ENCODE assay signal across 17 cellular contexts in the genomic region with DNA sequence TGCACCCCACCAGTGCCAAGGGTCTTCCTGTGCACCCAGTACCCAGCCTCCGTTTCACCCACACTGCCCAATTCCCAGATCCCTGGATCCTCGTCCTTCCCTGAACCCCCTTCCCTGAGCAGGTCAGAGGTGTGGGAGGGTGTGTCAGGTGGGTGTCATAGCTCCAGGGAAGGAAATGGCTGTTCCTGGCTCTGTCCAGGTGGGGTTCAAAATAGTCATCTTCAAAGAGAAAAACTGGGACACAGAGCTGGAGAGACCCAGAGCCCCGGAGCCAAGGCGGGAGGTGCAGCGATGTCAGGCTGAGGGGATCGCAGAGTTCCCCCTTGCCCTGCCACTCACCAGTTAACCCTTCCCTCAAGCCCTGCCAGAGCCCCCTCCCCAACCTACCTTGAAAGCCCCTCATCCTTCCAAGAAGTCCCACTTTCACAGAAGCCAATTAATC. TPM values are rescaled to one million over a fixed set of nuclear protein-coding genes. Genes with fewer than 3 reads are reported as not detected.
DNase-seq lines count a peak whose midpoint lies in the region; FAIRE-seq and TF ChIP-seq lines count a peak whose summit lies in the region.
"Had no signal": no experiment of that assay in that cellular context is flagged by ENCODE, and none has a peak within 500 bp of the region (broad histone marks: within the 10 kb centered on the region; RNA-seq: fewer than 3 reads in every experiment).

No MANE protein-coding gene starts in this region.

- DNase-seq in dorsolateral prefrontal cortex (no peak), AML-193 (lab: John Stamatoyannopoulos, UW) (no peak), RPMI8226 (no peak), NCI-H1048 (lab: John Stamatoyannopoulos, UW) (no peak), D721Med (ENCODE audit: insufficient read length, low spot score) (no peak)
- DNase-seq: amniotic stem cell; CD8-positive, alpha-beta memory T cell; KG1; naive thymus-derived CD4-positive, alpha-beta T cell; NCI-H2171 treated with DMSO at 0.1 percent for 48 hours; stimulated activated CD4-positive, alpha-beta T cell treated with anti-CD3 and anti-CD28 coated beads, Interleukin-15, amount 100 ng/mL, for 24 hours had no signal

- peaks cover 43 to 51% (median 48%) of the 10 kb centered on the region in 11 experiments for H3K27me3 ChIP-seq in BLaER1 treated with 17β-estradiol and CSF1 and Interleukin-3, amounts not matched to agents 10 nM and 100 nM
- no peaks in the 10 kb centered on the region for H3K27me3 ChIP-seq in Loucy (ENCODE audit: insufficient read depth, low read length, poor library complexity, severe bottlenecking)
- peaks cover 0 to 4% (median 0%) of the 10 kb centered on the region in 45 donors for H3K27me3 ChIP-seq in dorsolateral prefrontal cortex

- H3K9me3 Mint-ChIP-seq in nephron, result no peaks in the 10 kb centered on the region
- H3K9me3 Mint-ChIP-seq: CD8-positive, alpha-beta memory T cell; naive thymus-derived CD4-positive, alpha-beta T cell had no signal

- no peaks in the 10 kb centered on the region for H3K9me2 ChIP-seq in Loucy (replicated peaks; ENCODE audit: low read depth, low read length)

- peak overlapping the region; percentile 79 to 84 (median 82) for H3K4me3 Mint-ChIP-seq in nephron
- H3K4me3 Mint-ChIP-seq: CD8-positive, alpha-beta memory T cell had no signal

- H3K36me3 Mint-ChIP-seq in nephron (ENCODE audit: low read depth), result peaks cover 6% of the 10 kb centered on the region
- H3K36me3 Mint-ChIP-seq: naive thymus-derived CD4-positive, alpha-beta T cell had no signal

- H3K4me1 Mint-ChIP-seq in nephron, result peaks cover 22% of the 10 kb centered on the region

- peaks cover 24 to 42% (median 38%) of the 10 kb centered on the region in 10 experiments for H3K4me1 ChIP-seq in BLaER1 treated with 17β-estradiol and CSF1 and Interleukin-3, amounts not matched to agents 10 nM and 100 nM
- H3K4me1 ChIP-seq in Loucy (ENCODE audit: insufficient read depth, low read length, poor library complexity, severe bottlenecking), result peaks cover 67% of the 10 kb centered on the region

- no peak overlapping the region for H2AFZ ChIP-seq in Loucy (ENCODE audit: low read length)

- peaks cover 26% of the 10 kb centered on the region for H3K27me3 Mint-ChIP-seq in nephron (ENCODE audit: low read depth)

- H3K4me2 ChIP-seq in BLaER1 treated with 17β-estradiol and CSF1 and Interleukin-3, amounts not matched to agents 10 nM and 100 nM, result peak overlapping the region; percentile 55 to 89 (median 73)
- peak overlapping the region; percentile 82 for H3K4me2 ChIP-seq in Loucy (ENCODE audit: low read depth, low read length, poor library complexity, severe bottlenecking)

- H4K20me1 ChIP-seq in BLaER1 treated with 17β-estradiol and CSF1 and Interleukin-3, amounts not matched to agents 10 nM and 100 nM, result peaks cover 0 to 22% (median 0%) of the 10 kb centered on the region in 11 experiments; a peak in 7 of 22 replicates
- no peaks in the 10 kb centered on the region for H4K20me1 ChIP-seq in Loucy (ENCODE audit: insufficient read depth, low read length, poor library complexity, severe bottlenecking)

- TF ChIP-seq CTCF in Loucy (conservative IDR thresholded peaks at IDR 0.05; ENCODE audit: low read length) (no peak), dorsolateral prefrontal cortex (IDR thresholded peaks at IDR 0.05 in 54 of 56, conservative IDR thresholded peaks at IDR 0.05 in 2 of 56; ENCODE audit: low read depth in 1 of 56, partially characterized antibody in 56 of 56) (no peak), nephron (IDR thresholded peaks at IDR 0.05; ENCODE audit: unreplicated experiment in 3 of 3) (no peak), D721Med (IDR thresholded peaks at IDR 0.05; ENCODE audit: insufficient read depth, missing control alignments) (no peak)

- peaks cover 45% of the 10 kb centered on the region for H3K79me2 ChIP-seq in Loucy (ENCODE audit: insufficient read depth, low read length)

- intact Hi-C loops in dorsolateral prefrontal cortex (cut with DNase I), result no loop called here

- H3F3A ChIP-seq in Loucy (ENCODE audit: low read depth), result peaks cover 15% of the 10 kb centered on the region; the same call in 1 of the 2 replicates

- peaks cover 0 to 10% (median 0%) of the 10 kb centered on the region in 11 experiments; a peak in 3 of 22 replicates for H3K36me3 ChIP-seq in BLaER1 treated with 17β-estradiol and CSF1 and Interleukin-3, amounts not matched to agents 10 nM and 100 nM
- H3K36me3 ChIP-seq in Loucy (ENCODE audit: insufficient read depth, low read length), result no peaks in the 10 kb centered on the region; the same call in 1 of the 2 replicates

- no peak overlapping the region for H3K27ac ChIP-seq in BLaER1 treated with 17β-estradiol and CSF1 and Interleukin-3, amounts not matched to agents 10 nM and 100 nM
- H3K27ac ChIP-seq in dorsolateral prefrontal cortex, result peak overlapping the region in 55 of 59 donors; percentile 43 to 93 (median 81)

- H3K9me3 ChIP-seq in BLaER1 treated with 17β-estradiol and CSF1 and Interleukin-3, amounts not matched to agents 10 nM and 100 nM (replicated peaks in 1 of 11), result peaks cover 0 to 7% (median 0%) of the 10 kb centered on the region in 11 experiments; a peak in 2 of 22 replicates
- H3K9me3 ChIP-seq in Loucy (ENCODE audit: insufficient read depth, low read depth, low read length), result no peaks in the 10 kb centered on the region

- peak overlapping the region in 2 of 11 experiments; percentile 30 to 34; a peak in 3 of 22 replicates for H3K9ac ChIP-seq in BLaER1 treated with 17β-estradiol and CSF1 and Interleukin-3, amounts not matched to agents 10 nM and 100 nM
- H3K9ac ChIP-seq in Loucy (ENCODE audit: low read depth, low read length, poor library complexity, severe bottlenecking), result peak overlapping the region; percentile 88

- peak overlapping the region; percentile 6 to 38 (median 20); a peak in 8 of 20 replicates for H3K4me3 ChIP-seq in BLaER1 treated with 17β-estradiol and CSF1 and Interleukin-3, amounts not matched to agents 10 nM and 100 nM
- H3K4me3 ChIP-seq in Loucy (ENCODE audit: low read length, poor library complexity, severe bottlenecking), result peak overlapping the region; percentile 83
- H3K4me3 ChIP-seq in dorsolateral prefrontal cortex, result peak overlapping the region; percentile 12 to 78 (median 59)

- no peak for FAIRE-seq in D721Med (lab: Jason Lieb, UNC)
- FAIRE-seq: H54 had no signal

- H3K27ac Mint-ChIP-seq in nephron, result no peak overlapping the region
- H3K27ac Mint-ChIP-seq: CD8-positive, alpha-beta memory T cell; naive thymus-derived CD4-positive, alpha-beta T cell had no signal

RNA-seq across cellular contexts. Expression of a gene that starts 0.7 kb away (rescaled TPM):
- 10 to 100 TPM; 23.7 to 93.5 (median 63.9) TPM for total RNA-seq in dorsolateral prefrontal cortex
- total RNA-seq: activated CD8-positive, alpha-beta memory T cell treated with anti-CD3 and anti-CD28 coated beads for 36 hours had no signal

RNA-seq across cellular contexts. Expression of a gene that starts 7.0 kb away (rescaled TPM):
- total RNA-seq in dorsolateral prefrontal cortex, result 1 to 10 TPM in 3 of 120 experiments, under 1 TPM in 43, not detected in 74; 0.29 to 1.2 (median 0.50) TPM
- total RNA-seq: epithelial cell of proximal tubule had no signal

RNA-seq across cellular contexts. Expression of a gene that starts 14.6 kb away (rescaled TPM):
- total RNA-seq in dorsolateral prefrontal cortex, result 100 to 1,000 TPM in 100 of 120 experiments, 10 to 100 TPM in 20; 59.7 to 172 (median 126) TPM

RNA-seq across cellular contexts. Expression of a gene that starts 14.7 kb away (rescaled TPM):
- 10 to 100 TPM; 12.8 to 27.9 (median 19.6) TPM for total RNA-seq in dorsolateral prefrontal cortex

RNA-seq across cellular contexts. Expression of a gene that starts 28.1 kb away (rescaled TPM):
- 10 to 100 TPM; 21.5 to 52.5 (median 36.6) TPM for total RNA-seq in dorsolateral prefrontal cortex

Comparison
In these comparisons a context has a peak if more than half of its experiments do, and no peak if none do; other contexts are left out.
1. H3K27ac ChIP-seq: peak in dorsolateral prefrontal cortex (55 of 59); none in BLaER1 treated with 17β-estradiol and CSF1 and Interleukin-3, amounts not matched to agents 10 nM and 100 nM (0 of 11).
2. H3K4me3 ChIP-seq: peak in every context shown above with its lines; median percentile 83 in Loucy; 59 in dorsolateral prefrontal cortex; 20 in BLaER1 treated with 17β-estradiol and CSF1 and Interleukin-3, amounts not matched to agents 10 nM and 100 nM.